Comparison of ENCODE assay signal across 27 cellular contexts in genomic region chr11:116426761-116427160, GRCh38.
"Had no signal": no experiment of that assay in that cellular context is flagged by ENCODE, and none has a peak within 500 bp of the region (broad histone marks: within the 10 kb centered on the region; RNA-seq: fewer than 3 reads in every experiment).

No MANE protein-coding gene starts in this region.

- ATAC-seq: natural killer cell; psoas muscle; right cardiac atrium; stimulated activated memory B cell treated with anti-CD40 and anti-IgM and Interleukin-4, amounts not matched to agents 10 μg/mL and 1 μg/mL and 100 μg/mL, for 72 hours; stimulated activated naive CD8-positive, alpha-beta T cell treated with anti-CD3 and anti-CD28 coated beads, Interleukin-15, amount 100 ng/mL, for 72 hours; stimulated activated naive CD8-positive, alpha-beta T cell treated with anti-CD3 and anti-CD28 coated beads, Interleukin-15, Interleukin-2, amounts not matched to agents 100 U/mL and 50 U/mL, for 24 hours; upper lobe of right lung had no signal

- H3K27ac ChIP-seq: neural progenitor cell, ovary, parathyroid adenoma, psoas muscle, skin epidermis, spleen, suprapubic skin, tibial artery, transverse colon, upper lobe of right lung had no signal

- H3K36me3 ChIP-seq: neural progenitor cell, ovary, spleen, suprapubic skin, tibial artery, transverse colon, upper lobe of right lung, uterus had no signal

- H3K4me1 ChIP-seq: psoas muscle, tibial artery, upper lobe of right lung, uterus had no signal

- H3K9ac ChIP-seq: neural progenitor cell, parathyroid adenoma had no signal

- H3K4me3 ChIP-seq: neural progenitor cell, ovary, psoas muscle, skin epidermis, smooth muscle cell, spleen, suprapubic skin, testis, tibial artery, transverse colon, upper lobe of right lung, uterus had no signal

- H3K4me2 ChIP-seq: neural progenitor cell, smooth muscle cell had no signal

- H3K79me2 ChIP-seq: parathyroid adenoma had no signal

- H3K9me3 ChIP-seq: ovary, psoas muscle, spleen, suprapubic skin, testis, tibial artery, transverse colon, upper lobe of right lung, uterus had no signal

- H3K27me3 ChIP-seq: neural progenitor cell, ovary, suprapubic skin, testis, transverse colon, upper lobe of right lung, uterus had no signal

- DNase-seq: natural killer cell; occipital lobe; ovary; posterior cingulate gyrus; psoas muscle; right cardiac atrium; spleen; stimulated activated CD4-positive, alpha-beta T cell treated with anti-CD3 and anti-CD28 coated beads, Interleukin-12 subunit alpha, Interleukin-12 subunit beta, amount 100 ng/mL, for 4 hours; stimulated activated CD4-positive, alpha-beta T cell treated with anti-CD3 and anti-CD28 coated beads, Interleukin-1b, Interleukin-23, amount 100 ng/mL, for 48 hours; stimulated activated CD4-positive, alpha-beta T cell treated with anti-CD3 and anti-CD28 coated beads, Interleukin-4, amount 100 ng/mL, for 1 hour; stimulated activated CD4-positive, alpha-beta T cell treated with anti-CD3 and anti-CD28 coated beads, Interleukin-4, amount 100 ng/mL, for 4 hours; stimulated activated CD8-positive, alpha-beta memory T cell treated with anti-CD3 and anti-CD28 coated beads, Interleukin-4, amount 100 ng/mL, for 48 hours; stimulated activated naive CD4-positive, alpha-beta T cell; stimulated activated naive CD8-positive, alpha-beta T cell treated with anti-CD3 and anti-CD28 coated beads, Interleukin-15, amount 100 ng/mL, for 72 hours; stimulated activated naive CD8-positive, alpha-beta T cell treated with anti-CD3 and anti-CD28 coated beads, Interleukin-15, Interleukin-2, amounts not matched to agents 100 U/mL and 50 U/mL, for 24 hours; substantia nigra; testis; tibial artery; transverse colon; upper lobe of right lung; uterus had no signal

- H2AFZ ChIP-seq: neural progenitor cell, parathyroid adenoma had no signal
